Comparison of ENCODE assay signal across 13 cellular contexts in genomic region chr7:89621925-89622641, GRCh38.
DNase-seq lines count a peak whose midpoint lies in the region; ATAC-seq, FAIRE-seq and TF ChIP-seq lines count a peak whose summit lies in the region.
"Had no signal": no experiment of that assay in that cellular context is flagged by ENCODE, and none has a peak within 500 bp of the region (broad histone marks: within the 10 kb centered on the region; RNA-seq: fewer than 3 reads in every experiment).

No MANE protein-coding gene starts in this region.

- H3K27ac ChIP-seq in DND-41 (ENCODE audit: low read length) (peak overlapping the region; percentile 67), GM12878 (ENCODE audit: control insufficient read depth, insufficient read depth) (no peak overlapping the region)
- H3K27ac ChIP-seq: SJSA1 had no signal

- SMC1A ChIA-PET in GM12878 (lab: Charles Lee; ENCODE audit: uncharacterized antibody, unreplicated experiment), result interaction anchor here (0.7 to 2.6 kb wide), 6 partner anchors 8 to 1379 kb away, joined by 3 to 13 read pairs (median 4); no protein-coding TSS in a partner anchor

- H3K4me3 ChIP-seq in DND-41 (ENCODE audit: low read depth in 1 of 2, low read length in 2 of 2), result no peak overlapping the region; a peak in 1 of 4 replicates
- H3K4me3 ChIP-seq in GM12878, result no peak overlapping the region
- H3K4me3 ChIP-seq: SJSA1 had no signal

- H3K27me3 Mint-ChIP-seq in activated CD4-positive, alpha-beta T cell treated with anti-CD3 and anti-CD28 coated beads, Interleukin-2, amount 10 ng/mL, durations not matched to agents 24 days and 14 days, result peaks cover 4% of the 10 kb centered on the region
- H3K27me3 Mint-ChIP-seq: CD4-positive, CD25-positive, alpha-beta regulatory T cell had no signal

- H3K36me3 Mint-ChIP-seq in activated CD4-positive, alpha-beta T cell treated with anti-CD3 and anti-CD28 coated beads, Interleukin-2, amount 10 ng/mL, durations not matched to agents 24 days and 14 days (ENCODE audit: low read depth), result no peaks in the 10 kb centered on the region
- H3K36me3 Mint-ChIP-seq in stimulated activated effector memory CD8-positive, alpha-beta T cell treated with anti-CD3 and anti-CD28 coated beads, Interleukin-12 subunit alpha, Interleukin-12 subunit beta, amount 100 ng/mL, for 72 hours, result peaks cover 6% of the 10 kb centered on the region
- H3K36me3 Mint-ChIP-seq: CD4-positive, CD25-positive, alpha-beta regulatory T cell had no signal

- 7% methylated on average over 4 of the region's 4 CpGs for WGBS in GM12878 (ENCODE audit: insufficient coverage, insufficient replicate concordance, low lambda C conversion rate, missing lambda C conversion rate)

- H3K27me3 ChIP-seq in DND-41 (ENCODE audit: insufficient read depth, low read length, poor library complexity) (no peaks in the 10 kb centered on the region), GM12878 (replicated peaks in 1 of 2; ENCODE audit: control insufficient read depth in 2 of 2, insufficient read depth in 2 of 2, low read length in 1 of 2) (no peaks in the 10 kb centered on the region)
- H3K27me3 ChIP-seq: BE2C, SJSA1 had no signal

- H3K9ac ChIP-seq in DND-41 (ENCODE audit: low read depth, low read length), result no peak overlapping the region
- H3K9ac ChIP-seq in GM12878 (ENCODE audit: control insufficient read depth, insufficient read depth, low read length), result no peak overlapping the region

- ATAC-seq in DND-41 (ENCODE audit: insufficient read depth, low read depth) (peak; percentile 28; the same call in 1 of the 3 replicates), GM12878 (peak; percentile 18; the same call in 1 of the 3 replicates), GM19351 (IDR thresholded peaks at IDR 0.05; ENCODE audit: unreplicated experiment) (no peak), GM18873 (IDR thresholded peaks at IDR 0.05; ENCODE audit: low FRiP score, unreplicated experiment) (no peak)
- peak; percentile 45 for ATAC-seq in stimulated activated effector memory CD8-positive, alpha-beta T cell treated with anti-CD3 and anti-CD28 coated beads, Interleukin-12 subunit alpha, Interleukin-12 subunit beta, amount 100 ng/mL, for 72 hours

- RAD21 ChIA-PET in GM12878 (lab: Charles Lee; ENCODE audit: unreplicated experiment), result interaction anchor here (0.8 to 1.6 kb wide), 6 partner anchors 594 to 1379 kb away, joined by 3 to 4 read pairs (median 3); no protein-coding TSS in a partner anchor

- H4K20me1 ChIP-seq in DND-41 (ENCODE audit: insufficient read depth, low read length) (no peaks in the 10 kb centered on the region), GM12878 (ENCODE audit: control insufficient read depth, insufficient read depth) (no peaks in the 10 kb centered on the region)

- H3K36me3 ChIP-seq in DND-41 (ENCODE audit: insufficient read depth, low read length), result 0 out of 2 replicates have a peak, but pooled peaks cover 4% of the 10 kb centered on the region
- no peaks in the 10 kb centered on the region for H3K36me3 ChIP-seq in GM12878 (ENCODE audit: control insufficient read depth in 2 of 2, insufficient read depth in 2 of 2, low read length in 1 of 2)
- H3K36me3 ChIP-seq: BE2C, SJSA1 had no signal

- no peak for TF ChIP-seq CTCF in DND-41 (IDR thresholded peaks at IDR 0.05; ENCODE audit: borderline replicate concordance, extremely low read depth, low read length, poor library complexity, severe bottlenecking)
- no peak for TF ChIP-seq CTCF in GM12878 (IDR thresholded peaks at IDR 0.05 in 2 of 3, conservative IDR thresholded peaks at IDR 0.05 in 1 of 3; ENCODE audit: control insufficient read depth in 2 of 3, extremely low read depth in 1 of 3, insufficient read depth in 1 of 3, low read depth in 3 of 3, low read length in 3 of 3)

- H3K4me1 ChIP-seq in DND-41 (ENCODE audit: insufficient read depth, low read length) (peaks cover 19% of the 10 kb centered on the region), GM12878 (ENCODE audit: control insufficient read depth, insufficient read depth, low read length) (no peaks in the 10 kb centered on the region)
- H3K4me1 ChIP-seq: BE2C, SJSA1 had no signal

- no peaks in the 10 kb centered on the region for H3K9me3 ChIP-seq in DND-41 (ENCODE audit: insufficient read depth, low read length, severe bottlenecking)
- no peaks in the 10 kb centered on the region for H3K9me3 ChIP-seq in GM12878 (replicated peaks; ENCODE audit: control insufficient read depth, insufficient read depth, low read length)
- H3K9me3 ChIP-seq: BE2C, SJSA1 had no signal

- BruUV-seq in GM12878 (replicated peaks; lab: Mats Ljungman, UMichigan), result no TSS peak

- TF ChIP-seq RAD21 in GM12878 (IDR thresholded peaks at IDR 0.05; ENCODE audit: insufficient read depth, low read depth, low read length), result no peak

- no peak for TF ChIP-seq POLR2A in GM12878 (IDR thresholded peaks at IDR 0.05; ENCODE audit: low read depth, low read length)

- CTCF ChIA-PET in GM12878 (lab: Yijun Ruan, JAX), result interaction anchor here (0.6 to 3.0 kb wide), 22 partner anchors 8 to 1379 kb away, joined by 3 to 38 read pairs (median 4); no protein-coding TSS in a partner anchor

- no peak for TF ChIP-seq EP300 in GM12878 (IDR thresholded peaks at IDR 0.05; ENCODE audit: borderline replicate concordance in 1 of 2, control insufficient read depth in 1 of 2, low read depth in 2 of 2, low read length in 2 of 2)

- FAIRE-seq in GM12878 (lab: Jason Lieb, UNC), result no peak
- FAIRE-seq: A204.1, H54 had no signal

- H3K4me3 Mint-ChIP-seq in activated CD4-positive, alpha-beta T cell treated with anti-CD3 and anti-CD28 coated beads, Interleukin-2, amount 10 ng/mL, durations not matched to agents 24 days and 14 days, result no peak overlapping the region
- H3K4me3 Mint-ChIP-seq in stimulated activated effector memory CD8-positive, alpha-beta T cell treated with anti-CD3 and anti-CD28 coated beads, Interleukin-12 subunit alpha, Interleukin-12 subunit beta, amount 100 ng/mL, for 72 hours, result no peak overlapping the region

- DNase-seq in activated CD4-positive, alpha-beta T cell treated with anti-CD3 and anti-CD28 coated beads, Interleukin-2, amount 10 ng/mL, durations not matched to agents 24 days and 14 days, result no peak
- DNase-seq in activated CD4-positive, alpha-beta T cell treated with anti-CD3 and anti-CD28 coated beads, Interleukin-2, amount 50 U/mL, for 4 hours, result no peak
- DNase-seq in DND-41 (no peak), GM12878 (ENCODE audit: low read depth, low spot score) (no peak)
- no peak for DNase-seq in stimulated activated effector memory CD8-positive, alpha-beta T cell treated with anti-CD3 and anti-CD28 coated beads, Interleukin-12 subunit alpha, Interleukin-12 subunit beta, amount 100 ng/mL, for 72 hours (ENCODE audit: low spot score in 2 of 2)
- DNase-seq: BE2C, DMS 273 treated with DMSO at 0.1 percent for 48 hours had no signal

- H3K4me2 ChIP-seq in DND-41 (ENCODE audit: insufficient read depth, low read length), result no peak overlapping the region
- no peak overlapping the region for H3K4me2 ChIP-seq in GM12878 (ENCODE audit: control insufficient read depth, insufficient read depth)

- H2AFZ ChIP-seq in DND-41 (ENCODE audit: low read depth, low read length), result peak overlapping the region; percentile 68
- no peak overlapping the region for H2AFZ ChIP-seq in GM12878 (ENCODE audit: control insufficient read depth, low read depth, low read length)

- peak overlapping the region; percentile 22 for H3K27ac Mint-ChIP-seq in activated CD4-positive, alpha-beta T cell treated with anti-CD3 and anti-CD28 coated beads, Interleukin-2, amount 10 ng/mL, durations not matched to agents 24 days and 14 days
- no peak overlapping the region for H3K27ac Mint-ChIP-seq in stimulated activated effector memory CD8-positive, alpha-beta T cell treated with anti-CD3 and anti-CD28 coated beads, Interleukin-12 subunit alpha, Interleukin-12 subunit beta, amount 100 ng/mL, for 72 hours
- H3K27ac Mint-ChIP-seq: CD4-positive, CD25-positive, alpha-beta regulatory T cell had no signal

- H3K4me1 Mint-ChIP-seq in activated CD4-positive, alpha-beta T cell treated with anti-CD3 and anti-CD28 coated beads, Interleukin-2, amount 10 ng/mL, durations not matched to agents 24 days and 14 days, result peaks cover 25% of the 10 kb centered on the region
- H3K4me1 Mint-ChIP-seq in stimulated activated effector memory CD8-positive, alpha-beta T cell treated with anti-CD3 and anti-CD28 coated beads, Interleukin-12 subunit alpha, Interleukin-12 subunit beta, amount 100 ng/mL, for 72 hours, result no peaks in the 10 kb centered on the region

- H3K9me3 Mint-ChIP-seq in activated CD4-positive, alpha-beta T cell treated with anti-CD3 and anti-CD28 coated beads, Interleukin-2, amount 10 ng/mL, durations not matched to agents 24 days and 14 days, result no peaks in the 10 kb centered on the region
- H3K9me3 Mint-ChIP-seq in stimulated activated effector memory CD8-positive, alpha-beta T cell treated with anti-CD3 and anti-CD28 coated beads, Interleukin-12 subunit alpha, Interleukin-12 subunit beta, amount 100 ng/mL, for 72 hours, result peaks cover 8% of the 10 kb centered on the region

- intact Hi-C loops in activated CD4-positive, alpha-beta T cell treated with anti-CD3 and anti-CD28 coated beads, Interleukin-2, amount 10 ng/mL, durations not matched to agents 24 days and 14 days (cut with micrococcal nuclease), result loop anchor here (2.0 to 10.0 kb wide), 4 partner anchors 117 to 1287 kb away; no protein-coding TSS in a partner anchor
- intact Hi-C loops in GM12878 (cut with micrococcal nuclease; ENCODE audit: unreplicated experiment), result loop anchor here (2.0 to 10.0 kb wide), 5 partner anchors 657 to 1380 kb away; partner anchors contain the start of gene TEX47

- H3K79me2 ChIP-seq in DND-41 (ENCODE audit: insufficient read depth, low read length) (no peaks in the 10 kb centered on the region), GM12878 (ENCODE audit: control insufficient read depth, insufficient read depth, low read length) (no peaks in the 10 kb centered on the region)

- POLR2A ChIA-PET in GM12878 (lab: Charles Lee), result interaction anchor here (0.6 kb wide), 1 partner anchor 502 kb away, joined by 3 read pairs; no protein-coding TSS in a partner anchor

- in situ Hi-C loops in GM12878 (cut with MboI), result loop anchor here (5.0 to 10.0 kb wide), 2 partner anchors 1075 to 1377 kb away; no protein-coding TSS in a partner anchor

TF ChIP-seq in GM12878, 131 proteins besides CTCF, POLR2A, EP300 and RAD21 (continues in another document):
- TF ChIP-seq NR2F1 (conservative IDR thresholded peaks at IDR 0.05) (no peak), BACH1 (IDR thresholded peaks at IDR 0.05; ENCODE audit: borderline replicate concordance) (no peak), NBN (IDR thresholded peaks at IDR 0.05) (no peak), CREB1 (IDR thresholded peaks at IDR 0.05; ENCODE audit: low read depth) (no peak), TCF7 (IDR thresholded peaks at IDR 0.05; ENCODE audit: borderline replicate concordance) (no peak), ZSCAN29 (IDR thresholded peaks at IDR 0.05) (no peak), MEF2A (IDR thresholded peaks at IDR 0.05; ENCODE audit: insufficient read depth, low read depth, low read length) (no peak), RELA (IDR thresholded peaks at IDR 0.05; ENCODE audit: borderline replicate concordance, partially characterized antibody) (no peak), BRCA1 (IDR thresholded peaks at IDR 0.05; ENCODE audit: low read depth, low read length) (no peak), MTA3 (IDR thresholded peaks at IDR 0.05; ENCODE audit: borderline replicate concordance, low read length) (no peak), MYB (IDR thresholded peaks at IDR 0.05; ENCODE audit: borderline replicate concordance, low read depth, low read length) (no peak)

Comparison
In these comparisons a context has a peak if more than half of its experiments do, and no peak if none do; other contexts are left out.
1. ATAC-seq: peak in DND-41 (single experiment), GM12878 (single experiment) and stimulated activated effector memory CD8-positive, alpha-beta T cell treated with anti-CD3 and anti-CD28 coated beads, Interleukin-12 subunit alpha, Interleukin-12 subunit beta, amount 100 ng/mL, for 72 hours (single experiment); none in GM19351 (single experiment) and GM18873 (single experiment).